16 cellular contexts compared by ENCODE assay signal in the genomic region with DNA sequence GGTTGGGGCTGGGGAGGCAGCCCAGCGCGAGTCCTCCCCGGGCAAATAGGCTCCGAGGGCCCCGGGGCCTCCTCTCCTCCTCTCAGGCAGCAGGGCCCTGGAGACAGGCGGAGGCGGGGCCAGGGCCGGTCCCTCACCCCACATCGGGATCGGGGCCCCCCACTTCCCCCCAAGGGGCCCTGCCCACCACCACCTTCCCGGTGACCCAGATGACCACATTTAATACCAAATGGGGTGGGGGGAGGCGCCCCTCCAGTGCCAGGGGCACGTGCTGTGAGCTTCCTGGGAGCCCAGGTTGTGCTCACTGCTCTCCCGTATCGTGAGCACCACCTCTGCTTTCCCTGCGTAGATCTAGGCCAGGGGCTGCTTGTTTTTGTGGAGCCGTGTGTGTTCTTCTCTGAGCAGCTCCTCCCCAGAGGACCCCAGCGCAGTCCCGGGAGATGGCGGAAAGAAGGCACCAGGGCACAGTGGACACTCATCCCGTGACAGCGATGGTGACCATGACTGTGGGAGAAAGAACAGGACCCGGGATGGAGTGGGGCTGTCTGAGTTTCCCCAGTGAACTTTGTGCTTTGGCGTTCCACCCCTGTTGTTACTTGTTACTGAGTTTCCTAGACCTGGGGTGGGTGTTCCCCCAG. TPM values are rescaled to one million over a fixed set of nuclear protein-coding genes. Genes with fewer than 3 reads are reported as not detected.
DNase-seq lines count a peak whose midpoint lies in the region; ATAC-seq and TF ChIP-seq lines count a peak whose summit lies in the region.
"Had no signal": no experiment of that assay in that cellular context is flagged by ENCODE, and none has a peak within 500 bp of the region (broad histone marks: within the 10 kb centered on the region; RNA-seq: fewer than 3 reads in every experiment).

No MANE protein-coding gene starts in this region.

- TF ChIP-seq CTCF in liver (IDR thresholded peaks at IDR 0.05; ENCODE audit: low read depth, low read length, missing input control) (no peak), right lobe of liver (IDR thresholded peaks at IDR 0.05) (no peak), glutamatergic neuron (IDR thresholded peaks at IDR 0.05; ENCODE audit: partially characterized antibody, unreplicated experiment) (no peak), neural crest cell (conservative IDR thresholded peaks at IDR 0.05) (no peak), body of pancreas (IDR thresholded peaks at IDR 0.05) (no peak)

- no peaks in the 10 kb centered on the region for H3K9me3 Mint-ChIP-seq in glutamatergic neuron (ENCODE audit: unreplicated experiment)
- H3K9me3 Mint-ChIP-seq in neural crest cell = no peaks in the 10 kb centered on the region
- H3K9me3 Mint-ChIP-seq: CD4-positive, alpha-beta memory T cell had no signal

- H3K27ac Mint-ChIP-seq in glutamatergic neuron (ENCODE audit: unreplicated experiment) = no peak overlapping the region
- no peak overlapping the region for H3K27ac Mint-ChIP-seq in neural crest cell (ENCODE audit: unreplicated experiment)
- H3K27ac Mint-ChIP-seq: CD14-positive monocyte; CD4-positive, alpha-beta memory T cell; H9 had no signal

- DNase-seq in right lobe of liver = no peak
- no peak for DNase-seq in glutamatergic neuron
- DNase-seq in neural crest cell (ENCODE audit: low read depth, low spot score) = no peak
- DNase-seq in body of pancreas = no peak
- DNase-seq in middle frontal gyrus (ENCODE audit: extremely low spot score, low spot score) = no peak
- no peak for DNase-seq in kidney glomerular epithelial cell (lab: John Stamatoyannopoulos, UW)
- DNase-seq: 8988T; Calu3; CD4-positive, alpha-beta memory T cell; DMS79 treated with DMSO at 0.1 percent for 48 hours; GF-D8; H9 had no signal

- TF ChIP-seq POLR2A in right lobe of liver (IDR thresholded peaks at IDR 0.05) (no peak), body of pancreas (IDR thresholded peaks at IDR 0.05) (no peak)

- no peaks in the 10 kb centered on the region for H3K36me3 Mint-ChIP-seq in glutamatergic neuron (ENCODE audit: unreplicated experiment)
- H3K36me3 Mint-ChIP-seq in neural crest cell (ENCODE audit: low read depth) = no peaks in the 10 kb centered on the region
- H3K36me3 Mint-ChIP-seq: CD14-positive monocyte; CD4-positive, alpha-beta memory T cell had no signal

- H3K4me1 ChIP-seq in liver (ENCODE audit: control insufficient read depth in 4 of 4, insufficient read depth in 4 of 4, low read length in 3 of 4) (peaks cover 0 to 6% (median 2%) of the 10 kb centered on the region in 4 donors), right lobe of liver (no peaks in the 10 kb centered on the region), body of pancreas (no peaks in the 10 kb centered on the region)
- H3K4me1 ChIP-seq: BLaER1 had no signal

- H3K27me3 Mint-ChIP-seq in glutamatergic neuron (ENCODE audit: unreplicated experiment) (no peaks in the 10 kb centered on the region), neural crest cell (ENCODE audit: low read depth) (no peaks in the 10 kb centered on the region)
- H3K27me3 Mint-ChIP-seq: CD4-positive, alpha-beta memory T cell had no signal

- no peak overlapping the region for H3K9ac ChIP-seq in liver (ENCODE audit: low read depth in 1 of 2, low read length in 2 of 2)
- H3K9ac ChIP-seq: BLaER1 had no signal

- H3K36me3 ChIP-seq in liver (ENCODE audit: control insufficient read depth in 4 of 4, insufficient read depth in 3 of 4, low read depth in 1 of 4, low read length in 3 of 4) (no peaks in the 10 kb centered on the region), right lobe of liver (no peaks in the 10 kb centered on the region), body of pancreas (replicated peaks in 1 of 2; ENCODE audit: insufficient read depth in 1 of 2, low read depth in 2 of 2) (no peaks in the 10 kb centered on the region)
- H3K36me3 ChIP-seq: BLaER1 had no signal

- intact Hi-C loops in right lobe of liver (cut with DNase I) (no loop called here), body of pancreas (cut with DNase I) (no loop called here)

- TF ChIP-seq RAD21 in liver (IDR thresholded peaks at IDR 0.05) = no peak

- H3K9me3 ChIP-seq in liver (ENCODE audit: control insufficient read depth in 4 of 4, low read length in 3 of 4) (no peaks in the 10 kb centered on the region), right lobe of liver (no peaks in the 10 kb centered on the region), body of pancreas (no peaks in the 10 kb centered on the region)

- no peaks in the 10 kb centered on the region for H3K4me1 Mint-ChIP-seq in glutamatergic neuron (ENCODE audit: low read depth, unreplicated experiment)
- no peaks in the 10 kb centered on the region for H3K4me1 Mint-ChIP-seq in neural crest cell
- H3K4me1 Mint-ChIP-seq: CD14-positive monocyte; CD4-positive, alpha-beta memory T cell; H9 had no signal

- no peak for ATAC-seq in right lobe of liver
- no peak for ATAC-seq in body of pancreas

- H3K4me3 Mint-ChIP-seq in glutamatergic neuron (ENCODE audit: unreplicated experiment) (peak overlapping the region; percentile 42), neural crest cell (peak overlapping the region; percentile 51)
- H3K4me3 Mint-ChIP-seq: CD14-positive monocyte, H9 had no signal

- H3K27ac ChIP-seq in liver (ENCODE audit: low read depth in 1 of 2, low read length in 2 of 2) (peak overlapping the region; percentile 20 to 37), right lobe of liver (no peak overlapping the region), body of pancreas (no peak overlapping the region)
- H3K27ac ChIP-seq: BLaER1 had no signal

- no peaks in the 10 kb centered on the region for H3K27me3 ChIP-seq in liver (ENCODE audit: control insufficient read depth in 4 of 4, insufficient read depth in 4 of 4, low read length in 3 of 4)
- no peaks in the 10 kb centered on the region for H3K27me3 ChIP-seq in right lobe of liver
- H3K27me3 ChIP-seq in body of pancreas = no peaks in the 10 kb centered on the region
- H3K27me3 ChIP-seq: BLaER1 had no signal

- 74% methylated on average over 19 of the region's 24 CpGs for WGBS in liver
- WGBS in right lobe of liver (ENCODE audit: insufficient coverage, low coverage, low lambda C conversion rate, missing lambda C conversion rate) = 74% methylated on average over 3 of the region's 24 CpGs
- WGBS in body of pancreas, 2 donors = 85% methylated on average over 12 of the region's 24 CpGs; no CpG with 5 or more reads in 1 of the 2 donors

- no peak overlapping the region for H3K4me3 ChIP-seq in liver (ENCODE audit: low read depth in 1 of 3, low read length in 3 of 3)
- H3K4me3 ChIP-seq in right lobe of liver = no peak overlapping the region
- H3K4me3 ChIP-seq in body of pancreas = no peak overlapping the region
- H3K4me3 ChIP-seq: BLaER1 had no signal

TF ChIP-seq in liver, 16 proteins besides CTCF, POLR2A, EP300 and RAD21 (continues in another document):
- TF ChIP-seq, protein P1, sequence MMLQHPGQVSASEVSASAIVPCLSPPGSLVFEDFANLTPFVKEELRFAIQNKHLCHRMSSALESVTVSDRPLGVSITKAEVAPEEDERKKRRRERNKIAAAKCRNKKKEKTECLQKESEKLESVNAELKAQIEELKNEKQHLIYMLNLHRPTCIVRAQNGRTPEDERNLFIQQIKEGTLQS (IDR thresholded peaks at IDR 0.05) = no peak
- TF ChIP-seq, protein P2, sequence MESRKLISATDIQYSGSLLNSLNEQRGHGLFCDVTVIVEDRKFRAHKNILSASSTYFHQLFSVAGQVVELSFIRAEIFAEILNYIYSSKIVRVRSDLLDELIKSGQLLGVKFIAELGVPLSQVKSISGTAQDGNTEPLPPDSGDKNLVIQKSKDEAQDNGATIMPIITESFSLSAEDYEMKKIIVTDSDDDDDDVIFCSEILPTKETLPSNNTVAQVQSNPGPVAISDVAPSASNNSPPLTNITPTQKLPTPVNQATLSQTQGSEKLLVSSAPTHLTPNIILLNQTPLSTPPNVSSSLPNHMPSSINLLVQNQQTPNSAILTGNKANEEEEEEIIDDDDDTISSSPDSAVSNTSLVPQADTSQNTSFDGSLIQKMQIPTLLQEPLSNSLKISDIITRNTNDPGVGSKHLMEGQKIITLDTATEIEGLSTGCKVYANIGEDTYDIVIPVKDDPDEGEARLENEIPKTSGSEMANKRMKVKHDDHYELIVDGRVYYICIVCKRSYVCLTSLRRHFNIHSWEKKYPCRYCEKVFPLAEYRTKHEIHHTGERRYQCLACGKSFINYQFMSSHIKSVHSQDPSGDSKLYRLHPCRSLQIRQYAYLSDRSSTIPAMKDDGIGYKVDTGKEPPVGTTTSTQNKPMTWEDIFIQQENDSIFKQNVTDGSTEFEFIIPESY (IDR thresholded peaks at IDR 0.05) = no peak
- TF ChIP-seq HNF4A (conservative IDR thresholded peaks at IDR 0.05) (no peak), YY1 (IDR thresholded peaks at IDR 0.05) (no peak), GABPA (IDR thresholded peaks at IDR 0.05 in 1 of 2, conservative IDR thresholded peaks at IDR 0.05 in 1 of 2) (no peak), HNF4G (IDR thresholded peaks at IDR 0.05) (no peak), RXRA (IDR thresholded peaks at IDR 0.05) (no peak), TAF1 (conservative IDR thresholded peaks at IDR 0.05) (no peak), FOXA2 (IDR thresholded peaks at IDR 0.05) (no peak), JUND (IDR thresholded peaks at IDR 0.05) (no peak), EGR1 (IDR thresholded peaks at IDR 0.05; ENCODE audit: low read depth in 2 of 2) (no peak), SP1 (IDR thresholded peaks at IDR 0.05) (no peak), FOXA1 (IDR thresholded peaks at IDR 0.05) (no peak), NR2F2 (IDR thresholded peaks at IDR 0.05) (no peak)

RNA-seq across cellular contexts. Expression of a gene that starts 2.1 kb away (rescaled TPM):
- total RNA-seq in liver = 1 to 10 TPM; 5.4 to 6.4 TPM
- polyA plus RNA-seq in liver = 1 to 10 TPM; 3.5 to 7.5 TPM
- 10 to 100 TPM in 2 of 6 experiments, 1 to 10 TPM in 4; 2.4 to 22.5 (median 7.1) TPM for total RNA-seq in right lobe of liver
- total RNA-seq in glutamatergic neuron (ENCODE audit: unreplicated experiment) = 14.0 TPM
- total RNA-seq in neural crest cell = 9.7 and 10.4 TPM in 2 replicates
- 1 to 10 TPM; 1.3 to 2.1 TPM for total RNA-seq in body of pancreas
- total RNA-seq: HT-29 had no signal

RNA-seq across cellular contexts. Expression of a gene that starts 18.1 kb away (rescaled TPM):
- total RNA-seq in liver = 10 to 100 TPM in 1 of 2 donors, under 1 TPM in 1; 0.17 to 11.7 TPM
- under 1 TPM; 0.06 to 0.29 TPM for polyA plus RNA-seq in liver
- total RNA-seq in right lobe of liver = under 1 TPM in 4 of 6 experiments, not detected in 2; 0.09 to 0.74 (median 0.42) TPM
- 7.8 TPM for total RNA-seq in glutamatergic neuron (ENCODE audit: unreplicated experiment)
- total RNA-seq in neural crest cell = 9.8 and 10.0 TPM in 2 replicates
- total RNA-seq in body of pancreas = under 1 TPM; 0.26 to 0.33 TPM
- total RNA-seq: Calu3, HT-29 had no signal
- polyA plus RNA-seq: CD14-positive monocyte had no signal

Comparison
In these comparisons a context has a peak if more than half of its experiments do, and no peak if none do; other contexts are left out.
1. H3K27ac ChIP-seq: peak in liver (2 of 2); none in right lobe of liver (0 of 3) and body of pancreas (0 of 4).